ENCODE assay signal across 17 cellular contexts in genomic region chr1:240232548-240232947, GRCh38.
A peak's percentile ranks its signal among the peaks of the same experiment; 100 is the strongest.
DNase-seq lines count a peak whose midpoint lies in the region; ATAC-seq and TF ChIP-seq lines count a peak whose summit lies in the region.
"Had no signal": no experiment of that assay in that cellular context is flagged by ENCODE, and none has a peak within 500 bp of the region (broad histone marks: within the 10 kb centered on the region; RNA-seq: fewer than 3 reads in every experiment).

No MANE protein-coding gene starts in this region.

- no peak overlapping the region for H3K4me3 Mint-ChIP-seq in chondrocyte (ENCODE audit: unreplicated experiment)
- no peak overlapping the region for H3K4me3 Mint-ChIP-seq in stimulated activated naive B cell treated with anti-CD40 and anti-IgM and Interleukin-4, amounts not matched to agents 10 μg/mL and 1 μg/mL and 100 μg/mL, for 72 hours
- H3K4me3 Mint-ChIP-seq: CD4-positive, alpha-beta memory T cell had no signal

- in situ Hi-C loops in SK-MEL-5 (cut with HindIII; ENCODE audit: low pct_unique_long_range_greater_than_20kb, low sequenced_read_pairs) = no loop called here

- H3K27ac Mint-ChIP-seq in chondrocyte (ENCODE audit: unreplicated experiment) = no peak overlapping the region
- H3K27ac Mint-ChIP-seq in stimulated activated naive B cell treated with anti-CD40 and anti-IgM and Interleukin-4, amounts not matched to agents 10 μg/mL and 1 μg/mL and 100 μg/mL, for 72 hours = no peak overlapping the region
- H3K27ac Mint-ChIP-seq: CD4-positive, alpha-beta memory T cell had no signal

- H3K9me3 Mint-ChIP-seq in chondrocyte (ENCODE audit: low read depth) = peaks cover 1% of the 10 kb centered on the region
- H3K9me3 Mint-ChIP-seq in stimulated activated naive B cell treated with anti-CD40 and anti-IgM and Interleukin-4, amounts not matched to agents 10 μg/mL and 1 μg/mL and 100 μg/mL, for 72 hours = peaks cover 0 to 3% of the 10 kb centered on the region in 2 donors

- no peaks in the 10 kb centered on the region for H3K27me3 Mint-ChIP-seq in chondrocyte (ENCODE audit: low read depth)
- H3K27me3 Mint-ChIP-seq in stimulated activated naive B cell treated with anti-CD40 and anti-IgM and Interleukin-4, amounts not matched to agents 10 μg/mL and 1 μg/mL and 100 μg/mL, for 72 hours = no peaks in the 10 kb centered on the region
- H3K27me3 Mint-ChIP-seq: CD4-positive, alpha-beta memory T cell had no signal

- ATAC-seq in stimulated activated naive B cell treated with anti-CD40 and anti-IgM and Interleukin-4, amounts not matched to agents 10 μg/mL and 1 μg/mL and 100 μg/mL, for 72 hours (replicated peaks) = no peak

- H3K36me3 Mint-ChIP-seq in chondrocyte (ENCODE audit: low read depth) = no peaks in the 10 kb centered on the region
- H3K36me3 Mint-ChIP-seq in stimulated activated naive B cell treated with anti-CD40 and anti-IgM and Interleukin-4, amounts not matched to agents 10 μg/mL and 1 μg/mL and 100 μg/mL, for 72 hours = no peaks in the 10 kb centered on the region
- H3K36me3 Mint-ChIP-seq: CD4-positive, alpha-beta memory T cell had no signal

- no peak for TF ChIP-seq CTCF in chondrocyte (IDR thresholded peaks at IDR 0.05)

- peaks cover 21% of the 10 kb centered on the region for H3K4me1 Mint-ChIP-seq in chondrocyte (ENCODE audit: low read depth)
- no peaks in the 10 kb centered on the region for H3K4me1 Mint-ChIP-seq in stimulated activated naive B cell treated with anti-CD40 and anti-IgM and Interleukin-4, amounts not matched to agents 10 μg/mL and 1 μg/mL and 100 μg/mL, for 72 hours
- H3K4me1 Mint-ChIP-seq: CD4-positive, alpha-beta memory T cell had no signal

- DNase-seq in A172 (ENCODE audit: low spot score) (peak; percentile 38), GM03348 (ENCODE audit: low spot score) (peak; percentile 52), SK-MEL-5 (ENCODE audit: low read depth, low spot score) (peak; percentile 85), fibroblast of gingiva (ENCODE audit: low read depth) (peak; percentile 93), HUDEP-2 (lab: John Stamatoyannopoulos, UW; ENCODE audit: unreplicated experiment in 76 of 76) (no peak), chondrocyte (ENCODE audit: low spot score) (no peak), retina (no peak)
- DNase-seq in stimulated activated naive B cell treated with anti-CD40 and anti-IgM and Interleukin-4, amounts not matched to agents 10 μg/mL and 1 μg/mL and 100 μg/mL, for 72 hours = no peak
- DNase-seq: activated CD4-positive, alpha-beta T cell treated with anti-CD3 and anti-CD28 coated beads for 1 hour; activated effector memory CD4-positive, alpha-beta T cell treated with Interleukin-2 at 50 U/mL for 16 hours; amygdala; CD4-positive, alpha-beta memory T cell; cortex of kidney; KBM-7; NCI-H2171; PC-9; stimulated activated CD4-positive, alpha-beta T cell treated with anti-CD3 and anti-CD28 coated beads, Interleukin-12 subunit alpha, Interleukin-12 subunit beta, amount 100 ng/mL, for 4 hours had no signal

Comparison
In these comparisons a context has a peak if more than half of its experiments do, and no peak if none do; other contexts are left out.
1. DNase-seq: peak in A172 (single experiment), GM03348 (single experiment), SK-MEL-5 (single experiment) and fibroblast of gingiva (single experiment); none in HUDEP-2 (0 of 76), chondrocyte (single experiment), stimulated activated naive B cell treated with anti-CD40 and anti-IgM and Interleukin-4, amounts not matched to agents 10 μg/mL and 1 μg/mL and 100 μg/mL, for 72 hours (single experiment) and retina (single experiment).